Comparison of ENCODE assay signal across 19 cellular contexts in genomic region chr20:54075322-54075721, GRCh38. TPM values are rescaled to one million over a fixed set of nuclear protein-coding genes. Genes with fewer than 3 reads are reported as not detected.
DNase-seq lines count a peak whose midpoint lies in the region; ATAC-seq, FAIRE-seq and TF ChIP-seq lines count a peak whose summit lies in the region.
"Had no signal": no experiment of that assay in that cellular context is flagged by ENCODE, and none has a peak within 500 bp of the region (broad histone marks: within the 10 kb centered on the region; RNA-seq: fewer than 3 reads in every experiment).

No MANE protein-coding gene starts in this region.

- no peaks in the 10 kb centered on the region for H3K9me3 ChIP-seq in BLaER1
- no peaks in the 10 kb centered on the region for H3K9me3 ChIP-seq in Loucy (ENCODE audit: insufficient read depth, low read depth, low read length)
- no peaks in the 10 kb centered on the region; the same call in 2 of the 3 replicates for H3K9me3 ChIP-seq in GM12878 (replicated peaks; ENCODE audit: control insufficient read depth, insufficient read depth, low read length)
- no peaks in the 10 kb centered on the region for H3K9me3 ChIP-seq in parathyroid adenoma (ENCODE audit: control insufficient read depth, low read length)
- no peaks in the 10 kb centered on the region for H3K9me3 ChIP-seq in CD8-positive, alpha-beta memory T cell (ENCODE audit: low read length)
- H3K9me3 ChIP-seq: A549, Caco-2 had no signal

- H3K4me1 ChIP-seq in BLaER1 (peaks cover 54% of the 10 kb centered on the region), Loucy (ENCODE audit: insufficient read depth, low read length, poor library complexity, severe bottlenecking) (peaks cover 63% of the 10 kb centered on the region), GM12878 (ENCODE audit: control insufficient read depth, insufficient read depth, low read length) (peaks cover 15% of the 10 kb centered on the region), parathyroid adenoma (peaks cover 15% of the 10 kb centered on the region)
- H3K4me1 ChIP-seq in CD8-positive, alpha-beta memory T cell (ENCODE audit: insufficient read depth, low read length): peaks cover 21% of the 10 kb centered on the region

- no TSS peak for BruUV-seq in GM12878 (replicated peaks; lab: Mats Ljungman, UMichigan)

- H3K4me1 Mint-ChIP-seq in CD8-positive, alpha-beta memory T cell: peaks cover 24 to 47% (median 42%) of the 10 kb centered on the region in 3 donors

- 0% methylated on average over 1 of the region's 1 CpG for WGBS in GM12878 (ENCODE audit: insufficient coverage, insufficient replicate concordance, low lambda C conversion rate, missing lambda C conversion rate)

- no peak overlapping the region for H3K27ac ChIP-seq in BLaER1
- H3K27ac ChIP-seq in GM12878 (ENCODE audit: control insufficient read depth, insufficient read depth): no peak overlapping the region
- peak overlapping the region; percentile 56 for H3K27ac ChIP-seq in parathyroid adenoma
- H3K27ac ChIP-seq in CD8-positive, alpha-beta memory T cell (ENCODE audit: low read depth, low read length): no peak overlapping the region
- H3K27ac ChIP-seq: 22Rv1, A549 had no signal

- H2AFZ ChIP-seq in Loucy (ENCODE audit: low read length): no peak overlapping the region
- no peak overlapping the region for H2AFZ ChIP-seq in GM12878 (ENCODE audit: control insufficient read depth, low read depth, low read length)
- H2AFZ ChIP-seq in parathyroid adenoma: no peak overlapping the region

- peaks cover 8% of the 10 kb centered on the region for H3F3A ChIP-seq in Loucy (ENCODE audit: low read depth)

- in situ Hi-C loops in GM12878 (cut with MboI): no loop called here

- CTCF ChIA-PET in GM12878 (lab: Yijun Ruan, JAX): interaction anchor here (1.5 kb wide), 1 partner anchor 13 kb away, joined by 9 read pairs; no protein-coding TSS in a partner anchor
- CTCF ChIA-PET in CD8-positive, alpha-beta memory T cell (lab: Charles Lee): interaction anchor here (1.2 kb wide), 1 partner anchor 12 kb away, joined by 5 read pairs; no protein-coding TSS in a partner anchor

- H4K20me1 ChIP-seq in BLaER1 (no peaks in the 10 kb centered on the region), Loucy (ENCODE audit: insufficient read depth, low read length, poor library complexity, severe bottlenecking) (no peaks in the 10 kb centered on the region), GM12878 (ENCODE audit: control insufficient read depth, insufficient read depth) (no peaks in the 10 kb centered on the region)

- no peak for TF ChIP-seq POLR2A in GM12878 (IDR thresholded peaks at IDR 0.05; ENCODE audit: low read depth, low read length)

- no peak for FAIRE-seq in GM12878 (lab: Jason Lieb, UNC)
- FAIRE-seq: A549, D721Med, GM12891, GM19239, H1 had no signal

- H3K9me3 Mint-ChIP-seq in CD8-positive, alpha-beta memory T cell: no peaks in the 10 kb centered on the region
- H3K9me3 Mint-ChIP-seq: H9 had no signal

- H3K27me3 ChIP-seq in BLaER1 (no peaks in the 10 kb centered on the region), Loucy (ENCODE audit: insufficient read depth, low read length, poor library complexity, severe bottlenecking) (no peaks in the 10 kb centered on the region), GM12878 (replicated peaks in 1 of 2; ENCODE audit: control insufficient read depth in 2 of 2, insufficient read depth in 2 of 2, low read length in 1 of 2) (no peaks in the 10 kb centered on the region), parathyroid adenoma (ENCODE audit: control insufficient read depth, insufficient read depth, low read length) (no peaks in the 10 kb centered on the region)
- no peaks in the 10 kb centered on the region for H3K27me3 ChIP-seq in CD8-positive, alpha-beta memory T cell (ENCODE audit: insufficient read depth, low read length, poor library complexity, severe bottlenecking)

- TF ChIP-seq RAD21 in GM12878 (IDR thresholded peaks at IDR 0.05; ENCODE audit: insufficient read depth, low read depth, low read length): no peak

- no peaks in the 10 kb centered on the region for H3K36me3 Mint-ChIP-seq in CD8-positive, alpha-beta memory T cell

- H3K27me3 Mint-ChIP-seq in CD8-positive, alpha-beta memory T cell: peaks cover 0 to 1% of the 10 kb centered on the region in 2 donors

- POLR2A ChIA-PET in GM12878 (lab: Charles Lee): no interaction called here
- POLR2A ChIA-PET in CD8-positive, alpha-beta memory T cell (lab: Charles Lee): no interaction called here

- H3K27ac Mint-ChIP-seq in CD8-positive, alpha-beta memory T cell: peak overlapping the region in 2 of 8 donors; percentile 21 to 28
- H3K27ac Mint-ChIP-seq: H9 had no signal

- RAD21 ChIA-PET in GM12878 (lab: Charles Lee; ENCODE audit: unreplicated experiment): no interaction called here

- H3K4me3 ChIP-seq in BLaER1: no peak overlapping the region
- H3K4me3 ChIP-seq in Loucy (ENCODE audit: low read length, poor library complexity, severe bottlenecking): peak overlapping the region; percentile 10
- no peak overlapping the region for H3K4me3 ChIP-seq in GM12878
- H3K4me3 ChIP-seq in parathyroid adenoma (ENCODE audit: low read depth, low read length): no peak overlapping the region
- no peak overlapping the region for H3K4me3 ChIP-seq in CD8-positive, alpha-beta memory T cell (ENCODE audit: low read length)
- H3K4me3 ChIP-seq: A549 had no signal

- peak; percentile 26; the same call in 2 of the 3 replicates for ATAC-seq in GM12878
- ATAC-seq: A549 had no signal

- no peak for TF ChIP-seq EP300 in GM12878 (IDR thresholded peaks at IDR 0.05; ENCODE audit: borderline replicate concordance in 1 of 2, control insufficient read depth in 1 of 2, low read depth in 2 of 2, low read length in 2 of 2)

- intact Hi-C loops in GM12878 (cut with micrococcal nuclease; ENCODE audit: unreplicated experiment): no loop called here

- H3K9me2 ChIP-seq in Loucy (replicated peaks; ENCODE audit: low read depth, low read length): no peaks in the 10 kb centered on the region

- SMC1A ChIA-PET in GM12878 (lab: Charles Lee; ENCODE audit: uncharacterized antibody, unreplicated experiment): no interaction called here

- H3K79me2 ChIP-seq in Loucy (ENCODE audit: insufficient read depth, low read length) (no peaks in the 10 kb centered on the region), GM12878 (ENCODE audit: control insufficient read depth, insufficient read depth, low read length) (no peaks in the 10 kb centered on the region), parathyroid adenoma (no peaks in the 10 kb centered on the region)

- no peak overlapping the region for H3K9ac ChIP-seq in BLaER1
- H3K9ac ChIP-seq in Loucy (ENCODE audit: low read depth, low read length, poor library complexity, severe bottlenecking): peak overlapping the region; percentile 19
- H3K9ac ChIP-seq in GM12878 (ENCODE audit: control insufficient read depth, insufficient read depth, low read length): no peak overlapping the region
- no peak overlapping the region for H3K9ac ChIP-seq in parathyroid adenoma

- H3K4me2 ChIP-seq in BLaER1 (peak overlapping the region; percentile 81), Loucy (ENCODE audit: low read depth, low read length, poor library complexity, severe bottlenecking) (peak overlapping the region; percentile 40), GM12878 (ENCODE audit: control insufficient read depth, insufficient read depth) (no peak overlapping the region), parathyroid adenoma (ENCODE audit: low read length) (no peak overlapping the region)
- H3K4me2 ChIP-seq: A549 had no signal

- no peak overlapping the region for H3K4me3 Mint-ChIP-seq in CD8-positive, alpha-beta memory T cell
- H3K4me3 Mint-ChIP-seq: H9 had no signal

- H3K36me3 ChIP-seq in BLaER1: no peaks in the 10 kb centered on the region
- no peaks in the 10 kb centered on the region for H3K36me3 ChIP-seq in Loucy (ENCODE audit: insufficient read depth, low read length)
- H3K36me3 ChIP-seq in GM12878 (ENCODE audit: control insufficient read depth in 2 of 2, insufficient read depth in 2 of 2, low read length in 1 of 2): no peaks in the 10 kb centered on the region
- no peaks in the 10 kb centered on the region for H3K36me3 ChIP-seq in parathyroid adenoma (ENCODE audit: control insufficient read depth, insufficient read depth, low read length)
- no peaks in the 10 kb centered on the region for H3K36me3 ChIP-seq in CD8-positive, alpha-beta memory T cell (ENCODE audit: insufficient read depth, low read length)

- TF ChIP-seq CTCF in Loucy (conservative IDR thresholded peaks at IDR 0.05; ENCODE audit: low read length) (no peak), GM12878 (IDR thresholded peaks at IDR 0.05 in 2 of 3, conservative IDR thresholded peaks at IDR 0.05 in 1 of 3; ENCODE audit: control insufficient read depth in 2 of 3, extremely low read depth in 1 of 3, insufficient read depth in 1 of 3, low read depth in 3 of 3, low read length in 3 of 3) (no peak), parathyroid adenoma (IDR thresholded peaks at IDR 0.05) (no peak)

- DNase-seq in GM12878 (ENCODE audit: low read depth, low spot score): no peak
- no peak for DNase-seq in CD8-positive, alpha-beta memory T cell
- no peak for DNase-seq in NCI-H345 treated with DMSO at 0.1 percent for 48 hours (lab: John Stamatoyannopoulos, UW; ENCODE audit: unreplicated experiment)
- no peak for DNase-seq in DMS53 treated with DMSO at 0.1 percent for 48 hours (lab: John Stamatoyannopoulos, UW; ENCODE audit: unreplicated experiment)
- DNase-seq: AML-193, Caco-2, DMS79 treated with DMSO at 0.1 percent for 48 hours, GF-D8, H9 had no signal

TF ChIP-seq in GM12878, 131 proteins besides CTCF, POLR2A, EP300 and RAD21:
- TF ChIP-seq NFXL1 (IDR thresholded peaks at IDR 0.05; ENCODE audit: borderline replicate concordance) (0 out of 2 replicates have a peak, but pooled peaks have one; percentile 53), RELA (IDR thresholded peaks at IDR 0.05; ENCODE audit: borderline replicate concordance, partially characterized antibody) (no peak)

RNA-seq across cellular contexts. Expression of gene BCAS1, which starts 4.9 kb away (rescaled TPM):
- total RNA-seq in GM12878 (2013; cell fraction: nucleolus; rRNA removed): 1.1 and 1.2 TPM in 2 replicates
- total RNA-seq in GM12878 (2014; rRNA removed) (0.45 and 0.54 TPM in 2 replicates), GM12878 (2014; rRNA removed; fragmentation: Illumina TruSeq; extraction: Trizol) (0.72 and 0.78 TPM in 2 replicates), GM12878 (2021) (0.56 TPM in 2 replicates)
- polyA plus RNA-seq in GM12878 (2011; ENCODE audit: low read depth): 2.0 TPM
- polyA plus RNA-seq in GM12878 (2011; rRNA removed) (0.24 and 0.34 TPM in 2 replicates), GM12878 (2014; fragmentation: Illumina TruSeq; extraction: Trizol) (0.87 and 1.00 TPM in 2 replicates), GM12878 (2014; fragmentation: Nextera tagmentation; extraction: Ambion mirVana) (under 1 TPM; 0.21 to 0.51 TPM), GM12878 (2014; rRNA removed) (0.67 and 0.74 TPM in 2 replicates), GM12878 (2016; fragmentation: Nextera tagmentation; extraction: Ambion mirVana) (1 to 10 TPM in 1 of 2 experiments, under 1 TPM in 1; 0.54 to 1.4 TPM)
- polyA plus RNA-seq in GM12878 (2011; cell fraction: cytosol; rRNA removed): 0.23 and 0.25 TPM in 2 replicates
- polyA plus RNA-seq in GM12878 (2011; cell fraction: nucleus; rRNA removed): 0.51 and 0.66 TPM in 2 replicates
- polyA plus RNA-seq in GM12878 (2012): 3.0 and 5.4 TPM in 2 replicates
- 0.67 and 0.80 TPM in 2 replicates for polyA minus RNA-seq in GM12878 (2011; rRNA and poly(A)+ RNA removed)
- polyA minus RNA-seq in GM12878 (2011; cell fraction: cytosol; rRNA and poly(A)+ RNA removed): not detected in 2 replicates
- polyA minus RNA-seq in GM12878 (2011; cell fraction: nucleus; rRNA and poly(A)+ RNA removed): 0.96 and 0.97 TPM in 2 replicates
- under 1 TPM; 0.09 to 0.15 TPM for total RNA-seq in CD8-positive, alpha-beta memory T cell
- 0.91 TPM for polyA plus RNA-seq in CD8-positive, alpha-beta memory T cell
- polyA plus RNA-seq: BJ had no signal

Comparison
In these comparisons a context has a peak if more than half of its experiments do, and no peak if none do; other contexts are left out.
1. H3K4me2 ChIP-seq: peak in BLaER1 (single experiment) and Loucy (single experiment); none in GM12878 (single experiment) and parathyroid adenoma (single experiment).